15 cellular contexts compared by ENCODE assay signal in the genomic region with DNA sequence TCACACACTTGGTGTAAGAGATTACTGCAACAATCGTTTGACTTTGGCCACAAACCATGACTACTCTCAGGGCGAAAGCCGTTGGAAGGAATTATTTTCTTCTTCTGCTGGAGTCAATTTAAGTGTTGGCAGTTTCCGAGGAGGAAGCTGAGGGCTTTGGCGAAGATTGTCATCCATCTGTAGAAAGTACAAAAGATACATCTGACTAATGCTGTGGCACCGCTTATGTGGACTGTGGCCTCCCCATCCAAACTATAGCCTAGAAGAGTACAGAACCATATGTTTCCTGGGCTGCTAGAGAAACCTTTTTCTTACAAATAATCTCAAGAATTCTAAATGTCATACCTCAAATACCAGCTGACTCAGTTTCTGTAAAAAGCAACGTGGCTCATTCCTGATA. TPM values are rescaled to one million over a fixed set of nuclear protein-coding genes. Genes with fewer than 3 reads are reported as not detected.
"Had no signal": no experiment of that assay in that cellular context is flagged by ENCODE, and none has a peak within 500 bp of the region (broad histone marks: within the 10 kb centered on the region; RNA-seq: fewer than 3 reads in every experiment).

No MANE protein-coding gene starts in this region.

- H3K27me3 ChIP-seq: ascending aorta, SJSA1 had no signal

- H2AFZ ChIP-seq: parathyroid adenoma had no signal

- H3K4me3 Mint-ChIP-seq: effector memory CD8-positive, alpha-beta T cell; type B pancreatic cell had no signal

- H3K79me2 ChIP-seq: parathyroid adenoma had no signal

- H3K27ac ChIP-seq: ascending aorta, left ventricle myocardium inferior, parathyroid adenoma, SJSA1 had no signal

- H3K27me3 Mint-ChIP-seq: effector memory CD8-positive, alpha-beta T cell; naive thymus-derived CD4-positive, alpha-beta T cell; type B pancreatic cell had no signal

- ATAC-seq: effector memory CD8-positive, alpha-beta T cell; naive thymus-derived CD4-positive, alpha-beta T cell had no signal

- DNase-seq: activated CD4-positive, alpha-beta T cell treated with anti-CD3 and anti-CD28 coated beads, Interleukin-2, amount 50 U/mL, for 4 hours; activated CD4-positive, CD25-positive, alpha-beta regulatory T cell; activated CD8-positive, alpha-beta memory T cell treated with anti-CD3 and anti-CD28 coated beads, Interleukin-2, amount 50 U/mL, for 48 hours; activated effector memory CD4-positive, alpha-beta T cell treated with Interleukin-2 at 50 U/mL for 16 hours; dermis blood vessel endothelial cell; effector memory CD8-positive, alpha-beta T cell; foreskin melanocyte; left ventricle myocardium inferior; naive thymus-derived CD4-positive, alpha-beta T cell; stimulated activated CD4-positive, alpha-beta T cell treated with anti-CD3 and anti-CD28 coated beads, Interleukin-2, amount 100 ng/mL, for 24 hours; SW 1271 had no signal

- H3K9me3 ChIP-seq: ascending aorta, left ventricle myocardium inferior, SJSA1 had no signal

- H3K27ac Mint-ChIP-seq: type B pancreatic cell had no signal

- H3K4me1 ChIP-seq: ascending aorta, left ventricle myocardium inferior, parathyroid adenoma, SJSA1 had no signal

- H3K4me3 ChIP-seq: ascending aorta, left ventricle myocardium inferior, SJSA1 had no signal

- H3K9me3 Mint-ChIP-seq: effector memory CD8-positive, alpha-beta T cell; naive thymus-derived CD4-positive, alpha-beta T cell; type B pancreatic cell had no signal

RNA-seq across cellular contexts. Expression of a gene that starts 51.5 kb away (rescaled TPM):
- total RNA-seq: ascending aorta had no signal
